Comparison of ENCODE assay signal across 19 cellular contexts in genomic region chr1:83615379-83615778, GRCh38.
DNase-seq lines count a peak whose midpoint lies in the region; ATAC-seq and TF ChIP-seq lines count a peak whose summit lies in the region.
"Had no signal": no experiment of that assay in that cellular context is flagged by ENCODE, and none has a peak within 500 bp of the region (broad histone marks: within the 10 kb centered on the region; RNA-seq: fewer than 3 reads in every experiment).

No MANE protein-coding gene starts in this region.

- no peaks in the 10 kb centered on the region for H3K9me3 Mint-ChIP-seq in WTC11
- H3K9me3 Mint-ChIP-seq in nephron progenitor cell = no peaks in the 10 kb centered on the region
- H3K9me3 Mint-ChIP-seq in stimulated activated memory B cell treated with anti-CD40 and anti-IgM and Interleukin-4, amounts not matched to agents 10 μg/mL and 1 μg/mL and 100 μg/mL, for 72 hours = no peaks in the 10 kb centered on the region
- peaks cover 4% of the 10 kb centered on the region for H3K9me3 Mint-ChIP-seq in activated CD4-positive, alpha-beta T cell treated with anti-CD3 and anti-CD28 coated beads, Interleukin-2, amount 10 ng/mL, durations not matched to agents 7 days and 5 days
- H3K9me3 Mint-ChIP-seq: CD8-positive, alpha-beta T cell had no signal

- H3K4me3 ChIP-seq in DND-41 (ENCODE audit: low read depth in 1 of 2, low read length in 2 of 2) = no peak overlapping the region
- H3K4me3 ChIP-seq: BLaER1 had no signal

- peak overlapping the region; percentile 40 for H3K27ac Mint-ChIP-seq in WTC11
- peak overlapping the region; percentile 16 for H3K27ac Mint-ChIP-seq in nephron progenitor cell
- no peak overlapping the region for H3K27ac Mint-ChIP-seq in stimulated activated memory B cell treated with anti-CD40 and anti-IgM and Interleukin-4, amounts not matched to agents 10 μg/mL and 1 μg/mL and 100 μg/mL, for 72 hours
- no peak overlapping the region for H3K27ac Mint-ChIP-seq in activated CD4-positive, alpha-beta T cell treated with anti-CD3 and anti-CD28 coated beads, Interleukin-2, amount 10 ng/mL, durations not matched to agents 7 days and 5 days
- H3K27ac Mint-ChIP-seq: B cell; CD4-positive, CD25-positive, alpha-beta regulatory T cell; CD8-positive, alpha-beta T cell had no signal

- no peaks in the 10 kb centered on the region for H3K27me3 ChIP-seq in DND-41 (ENCODE audit: insufficient read depth, low read length, poor library complexity)
- H3K27me3 ChIP-seq: BLaER1 had no signal

- ATAC-seq in DND-41 (ENCODE audit: insufficient read depth, low read depth) = peak; percentile 82
- ATAC-seq in WTC11 = peak; percentile 58
- ATAC-seq in stimulated activated memory B cell treated with anti-CD40 and anti-IgM and Interleukin-4, amounts not matched to agents 10 μg/mL and 1 μg/mL and 100 μg/mL, for 72 hours = peak; percentile 16
- no peak for ATAC-seq in HG02885 (IDR thresholded peaks at IDR 0.05; ENCODE audit: poor library complexity, unreplicated experiment)
- ATAC-seq: CD8-positive, alpha-beta T cell had no signal

- DNase-seq in DND-41 (peak; percentile 25), WTC11 (ENCODE audit: low spot score) (no peak), nephron progenitor cell (no peak), GM10266 (ENCODE audit: extremely low spot score) (no peak)
- no peak for DNase-seq in activated CD4-positive, alpha-beta T cell treated with anti-CD3 and anti-CD28 coated beads, Interleukin-2, amount 10 ng/mL, durations not matched to agents 7 days and 5 days
- DNase-seq: Caco-2; CD4-positive, CD25-positive, alpha-beta regulatory T cell; CD8-positive, alpha-beta T cell; DMS153; EL; GDM1; H7; HCEC 1CT had no signal

- CTCF ChIA-PET in WTC11 (lab: Charles Lee) = no interaction called here
- CTCF ChIA-PET in activated CD4-positive, alpha-beta T cell treated with anti-CD3 and anti-CD28 coated beads, Interleukin-2, amount 10 ng/mL, durations not matched to agents 7 days and 5 days (lab: Charles Lee) = no interaction called here

- no peak overlapping the region for H3K4me2 ChIP-seq in DND-41 (ENCODE audit: insufficient read depth, low read length)
- H3K4me2 ChIP-seq: BLaER1 had no signal

- no peaks in the 10 kb centered on the region for H4K20me1 ChIP-seq in DND-41 (ENCODE audit: insufficient read depth, low read length)
- H4K20me1 ChIP-seq: BLaER1 had no signal

- H3K9me3 ChIP-seq in DND-41 (ENCODE audit: insufficient read depth, low read length, severe bottlenecking) = no peaks in the 10 kb centered on the region
- H3K9me3 ChIP-seq: BLaER1, Caco-2 had no signal

- no peaks in the 10 kb centered on the region for H3K79me2 ChIP-seq in DND-41 (ENCODE audit: insufficient read depth, low read length)

- H3K4me1 Mint-ChIP-seq in WTC11 = peaks cover 61% of the 10 kb centered on the region
- H3K4me1 Mint-ChIP-seq in nephron progenitor cell = peaks cover 44% of the 10 kb centered on the region
- no peaks in the 10 kb centered on the region for H3K4me1 Mint-ChIP-seq in stimulated activated memory B cell treated with anti-CD40 and anti-IgM and Interleukin-4, amounts not matched to agents 10 μg/mL and 1 μg/mL and 100 μg/mL, for 72 hours
- no peaks in the 10 kb centered on the region for H3K4me1 Mint-ChIP-seq in activated CD4-positive, alpha-beta T cell treated with anti-CD3 and anti-CD28 coated beads, Interleukin-2, amount 10 ng/mL, durations not matched to agents 7 days and 5 days
- H3K4me1 Mint-ChIP-seq: B cell; CD4-positive, CD25-positive, alpha-beta regulatory T cell had no signal

- H3K9ac ChIP-seq in DND-41 (ENCODE audit: low read depth, low read length) = no peak overlapping the region
- H3K9ac ChIP-seq: BLaER1 had no signal

- H3K36me3 Mint-ChIP-seq in WTC11 (no peaks in the 10 kb centered on the region), nephron progenitor cell (ENCODE audit: low read depth) (no peaks in the 10 kb centered on the region)
- H3K36me3 Mint-ChIP-seq in stimulated activated memory B cell treated with anti-CD40 and anti-IgM and Interleukin-4, amounts not matched to agents 10 μg/mL and 1 μg/mL and 100 μg/mL, for 72 hours = no peaks in the 10 kb centered on the region
- H3K36me3 Mint-ChIP-seq in activated CD4-positive, alpha-beta T cell treated with anti-CD3 and anti-CD28 coated beads, Interleukin-2, amount 10 ng/mL, durations not matched to agents 7 days and 5 days (ENCODE audit: low read depth) = no peaks in the 10 kb centered on the region
- H3K36me3 Mint-ChIP-seq: CD4-positive, CD25-positive, alpha-beta regulatory T cell; CD8-positive, alpha-beta T cell had no signal

- H2AFZ ChIP-seq in DND-41 (ENCODE audit: low read depth, low read length) = no peak overlapping the region

- H3K4me1 ChIP-seq in DND-41 (ENCODE audit: insufficient read depth, low read length) = peaks cover 8% of the 10 kb centered on the region; the same call in 1 of the 2 replicates
- H3K4me1 ChIP-seq: BLaER1, Caco-2 had no signal

- H3K36me3 ChIP-seq in DND-41 (ENCODE audit: insufficient read depth, low read length) = no peaks in the 10 kb centered on the region
- H3K36me3 ChIP-seq: BLaER1 had no signal

- no peak for TF ChIP-seq CTCF in DND-41 (IDR thresholded peaks at IDR 0.05; ENCODE audit: borderline replicate concordance, extremely low read depth, low read length, poor library complexity, severe bottlenecking)
- no peak for TF ChIP-seq CTCF in WTC11 (IDR thresholded peaks at IDR 0.05)
- no peak for TF ChIP-seq CTCF in nephron progenitor cell (IDR thresholded peaks at IDR 0.05)
- TF ChIP-seq CTCF in GM10266 (IDR thresholded peaks at IDR 0.05; ENCODE audit: control insufficient read depth, insufficient read depth, low read depth, missing control alignments) = no peak

- no peak overlapping the region for H3K27ac ChIP-seq in DND-41 (ENCODE audit: low read length)
- H3K27ac ChIP-seq: 22Rv1, BLaER1, C4-2B had no signal

- H3K4me3 Mint-ChIP-seq in WTC11 (no peak overlapping the region), nephron progenitor cell (no peak overlapping the region)
- no peak overlapping the region for H3K4me3 Mint-ChIP-seq in stimulated activated memory B cell treated with anti-CD40 and anti-IgM and Interleukin-4, amounts not matched to agents 10 μg/mL and 1 μg/mL and 100 μg/mL, for 72 hours
- H3K4me3 Mint-ChIP-seq in activated CD4-positive, alpha-beta T cell treated with anti-CD3 and anti-CD28 coated beads, Interleukin-2, amount 10 ng/mL, durations not matched to agents 7 days and 5 days = no peak overlapping the region
- H3K4me3 Mint-ChIP-seq: B cell; CD4-positive, CD25-positive, alpha-beta regulatory T cell; CD8-positive, alpha-beta T cell had no signal

- no peaks in the 10 kb centered on the region for H3K27me3 Mint-ChIP-seq in WTC11 (ENCODE audit: low read depth)
- H3K27me3 Mint-ChIP-seq in nephron progenitor cell (ENCODE audit: low read depth, poor library complexity) = no peaks in the 10 kb centered on the region
- peaks cover 9% of the 10 kb centered on the region for H3K27me3 Mint-ChIP-seq in stimulated activated memory B cell treated with anti-CD40 and anti-IgM and Interleukin-4, amounts not matched to agents 10 μg/mL and 1 μg/mL and 100 μg/mL, for 72 hours
- no peaks in the 10 kb centered on the region for H3K27me3 Mint-ChIP-seq in activated CD4-positive, alpha-beta T cell treated with anti-CD3 and anti-CD28 coated beads, Interleukin-2, amount 10 ng/mL, durations not matched to agents 7 days and 5 days
- H3K27me3 Mint-ChIP-seq: B cell; CD4-positive, CD25-positive, alpha-beta regulatory T cell had no signal

- POLR2A ChIA-PET in WTC11 (lab: Charles Lee) = no interaction called here
- POLR2A ChIA-PET in activated CD4-positive, alpha-beta T cell treated with anti-CD3 and anti-CD28 coated beads, Interleukin-2, amount 10 ng/mL, durations not matched to agents 7 days and 5 days (lab: Charles Lee) = no interaction called here

TF ChIP-seq in WTC11, 78 proteins besides CTCF, POLR2A, EP300 and RAD21 (continues in another document):
- TF ChIP-seq MYBL2 (CRISPR knock-in tag; IDR thresholded peaks at IDR 0.05) (no peak), FOXJ3 (CRISPR knock-in tag; IDR thresholded peaks at IDR 0.05; ENCODE audit: borderline replicate concordance) (no peak), ZNF396 (CRISPR knock-in tag; IDR thresholded peaks at IDR 0.05; ENCODE audit: borderline replicate concordance) (no peak), CDX4 (CRISPR knock-in tag; IDR thresholded peaks at IDR 0.05; ENCODE audit: borderline replicate concordance) (no peak), NFYB (CRISPR knock-in tag; conservative IDR thresholded peaks at IDR 0.05; ENCODE audit: low read depth) (no peak), ESRRA (CRISPR knock-in tag; IDR thresholded peaks at IDR 0.05; ENCODE audit: borderline replicate concordance) (no peak), JUN (CRISPR knock-in tag; IDR thresholded peaks at IDR 0.05) (no peak), USF1 (CRISPR knock-in tag; IDR thresholded peaks at IDR 0.05) (no peak)

Comparison
In these comparisons a context has a peak if more than half of its experiments do, and no peak if none do; other contexts are left out.
1. H3K27ac Mint-ChIP-seq: peak in WTC11 (single experiment) and nephron progenitor cell (single experiment); none in stimulated activated memory B cell treated with anti-CD40 and anti-IgM and Interleukin-4, amounts not matched to agents 10 μg/mL and 1 μg/mL and 100 μg/mL, for 72 hours (single experiment) and activated CD4-positive, alpha-beta T cell treated with anti-CD3 and anti-CD28 coated beads, Interleukin-2, amount 10 ng/mL, durations not matched to agents 7 days and 5 days (single experiment).